ENCODE assay signal across 35 cellular contexts in genomic region chr2:142076319-142076718, GRCh38. TPM values are rescaled to one million over a fixed set of nuclear protein-coding genes. Genes with fewer than 3 reads are reported as not detected.
"Had no signal": no experiment of that assay in that cellular context is flagged by ENCODE, and none has a peak within 500 bp of the region (broad histone marks: within the 10 kb centered on the region; RNA-seq: fewer than 3 reads in every experiment).

No MANE protein-coding gene starts in this region.

- H3K9me3 Mint-ChIP-seq: activated CD4-positive, alpha-beta memory T cell treated with anti-CD3 and anti-CD28 coated beads, Interleukin-2, amount 10 ng/mL, durations not matched to agents 7 days and 5 days; activated CD4-positive, alpha-beta T cell treated with anti-CD3 and anti-CD28 coated beads, Interleukin-2, amount 10 ng/mL, durations not matched to agents 7 days and 5 days; T-helper 2 cell treated with Interferon-gamma antibody and Interleukin-4, amounts not matched to agents 5 μg/mL and 100 μg/mL, for 36 hours; WTC11 had no signal

- DNase-seq: activated CD4-positive, alpha-beta memory T cell treated with anti-CD3 and anti-CD28 coated beads, Interleukin-2, amount 10 ng/mL, durations not matched to agents 7 days and 5 days; activated CD4-positive, alpha-beta T cell treated with anti-CD3 and anti-CD28 coated beads for 1 hour; activated CD4-positive, alpha-beta T cell treated with anti-CD3 and anti-CD28 coated beads for 36 hours; activated CD4-positive, alpha-beta T cell treated with anti-CD3 and anti-CD28 coated beads for 48 hours; activated CD4-positive, alpha-beta T cell treated with anti-CD3 and anti-CD28 coated beads, Interleukin-2, amount 10 ng/mL, durations not matched to agents 7 days and 5 days; activated CD4-positive, alpha-beta T cell treated with anti-CD3 and anti-CD28 coated beads, Interleukin-2, amount 50 U/mL, for 48 hours; activated CD4-positive, CD25-positive, alpha-beta regulatory T cell; activated CD8-positive, alpha-beta memory T cell treated with anti-CD3 and anti-CD28 coated beads for 24 hours; activated CD8-positive, alpha-beta memory T cell treated with anti-CD3 and anti-CD28 coated beads, Interleukin-2, amount 10 ng/mL, durations not matched to agents 7 days and 5 days; activated CD8-positive, alpha-beta memory T cell treated with anti-CD3 and anti-CD28 coated beads, Interleukin-2, amount 50 U/mL, for 48 hours; activated CD8-positive, alpha-beta T cell treated with anti-CD3 and anti-CD28 coated beads, Interleukin-2, amount 10 ng/mL, durations not matched to agents 7 days and 5 days; activated effector memory CD4-positive, alpha-beta T cell treated with Interleukin-2 at 50 U/mL for 16 hours; activated gamma-delta T cell; activated naive CD4-positive, alpha-beta T cell treated with anti-CD3 and anti-CD28 coated beads, Interleukin-2, amount 50 U/mL, for 16 hours; activated naive CD4-positive, alpha-beta T cell treated with Interleukin-2 at 50 U/mL for 16 hours; activated naive CD8-positive, alpha-beta T cell treated with anti-CD3 and anti-CD28 coated beads for 36 hours; activated T-cell treated with anti-CD3 and anti-CD28 coated beads, Interleukin-2, amount 50 U/mL, for 24 hours; activated T-cell treated with anti-CD3 and anti-CD28 coated beads, Interleukin-2, amount 50 U/mL, for 48 hours; adrenal gland; amniotic stem cell; aorta; body of pancreas; brain microvascular endothelial cell; central memory CD4-positive, alpha-beta T cell; T-helper 2 cell; T-helper 9 cell; WERI-Rb-1 had no signal

- H3K27me3 Mint-ChIP-seq: activated CD4-positive, alpha-beta memory T cell treated with anti-CD3 and anti-CD28 coated beads, Interleukin-2, amount 10 ng/mL, durations not matched to agents 7 days and 5 days; activated CD4-positive, alpha-beta T cell treated with anti-CD3 and anti-CD28 coated beads for 36 hours; activated CD4-positive, alpha-beta T cell treated with anti-CD3 and anti-CD28 coated beads, Interleukin-2, amount 10 ng/mL, durations not matched to agents 7 days and 5 days; activated CD8-positive, alpha-beta memory T cell treated with anti-CD3 and anti-CD28 coated beads, Interleukin-2, amount 10 ng/mL, durations not matched to agents 7 days and 5 days; activated naive CD8-positive, alpha-beta T cell treated with anti-CD3 and anti-CD28 coated beads for 36 hours; activated T-cell treated with anti-CD3 and anti-CD28 coated beads, Interleukin-2, amount 50 U/mL, for 24 hours had no signal

- H3K36me3 Mint-ChIP-seq: activated CD8-positive, alpha-beta memory T cell treated with anti-CD3 and anti-CD28 coated beads, Interleukin-2, amount 10 ng/mL, durations not matched to agents 7 days and 5 days; activated naive CD4-positive, alpha-beta T cell treated with anti-CD3 and anti-CD28 coated beads, Interleukin-2, amount 50 U/mL, for 72 hours; activated naive CD8-positive, alpha-beta T cell treated with anti-CD3 and anti-CD28 coated beads for 36 hours; WTC11 had no signal

- H3K9me3 ChIP-seq: adrenal gland, body of pancreas, breast epithelium had no signal

- FAIRE-seq: astrocyte had no signal

- H3K4me3 Mint-ChIP-seq: activated CD4-positive, alpha-beta memory T cell treated with anti-CD3 and anti-CD28 coated beads, Interleukin-2, amount 10 ng/mL, durations not matched to agents 7 days and 5 days; activated CD4-positive, alpha-beta T cell treated with anti-CD3 and anti-CD28 coated beads for 36 hours; activated CD4-positive, alpha-beta T cell treated with anti-CD3 and anti-CD28 coated beads, Interleukin-2, amount 10 ng/mL, durations not matched to agents 7 days and 5 days; activated CD8-positive, alpha-beta memory T cell treated with anti-CD3 and anti-CD28 coated beads, Interleukin-2, amount 10 ng/mL, durations not matched to agents 7 days and 5 days; activated CD8-positive, alpha-beta T cell treated with anti-CD3 and anti-CD28 coated beads, Interleukin-2, amount 10 ng/mL, durations not matched to agents 7 days and 5 days; activated naive CD8-positive, alpha-beta T cell treated with anti-CD3 and anti-CD28 coated beads for 36 hours; activated T-cell treated with anti-CD3 and anti-CD28 coated beads, Interleukin-2, amount 50 U/mL, for 24 hours; T-helper 1 cell treated with Interleukin-12 subunit alpha and Interleukin-12 subunit beta and Interleukin-4 antibody, amounts not matched to agents 30 μg/mL and 1 μg/mL, for 36 hours; T-helper 2 cell treated with Interferon-gamma antibody and Interleukin-4, amounts not matched to agents 5 μg/mL and 100 μg/mL, for 36 hours; WTC11 had no signal

- H3K27ac ChIP-seq: adrenal gland, body of pancreas, brain microvascular endothelial cell, breast epithelium, WERI-Rb-1 had no signal

- H3K27ac Mint-ChIP-seq: activated CD4-positive, alpha-beta memory T cell treated with anti-CD3 and anti-CD28 coated beads, Interleukin-2, amount 10 ng/mL, durations not matched to agents 7 days and 5 days; activated CD4-positive, alpha-beta T cell treated with anti-CD3 and anti-CD28 coated beads for 36 hours; activated CD4-positive, alpha-beta T cell treated with anti-CD3 and anti-CD28 coated beads, Interleukin-2, amount 10 ng/mL, durations not matched to agents 7 days and 5 days; activated CD8-positive, alpha-beta memory T cell treated with anti-CD3 and anti-CD28 coated beads, Interleukin-2, amount 10 ng/mL, durations not matched to agents 7 days and 5 days; activated CD8-positive, alpha-beta T cell treated with anti-CD3 and anti-CD28 coated beads, Interleukin-2, amount 10 ng/mL, durations not matched to agents 7 days and 5 days; activated naive CD4-positive, alpha-beta T cell treated with anti-CD3 and anti-CD28 coated beads, Interleukin-2, amount 50 U/mL, for 72 hours; activated naive CD8-positive, alpha-beta T cell treated with anti-CD3 and anti-CD28 coated beads for 36 hours; activated T-cell treated with anti-CD3 and anti-CD28 coated beads, Interleukin-2, amount 50 U/mL, for 24 hours; activated T-helper 2 cell treated with anti-CD3 and anti-CD28 coated beads, Interferon-gamma antibody, Interleukin-2, Interleukin-4, amounts not matched to agents 10 μg/mL and 5 μg/mL and 100 μg/mL, durations not matched to agents 14 hours and 24 hours and 36 hours; T-helper 1 cell treated with Interleukin-12 subunit alpha and Interleukin-12 subunit beta and Interleukin-4 antibody, amounts not matched to agents 30 μg/mL and 1 μg/mL, for 36 hours; T-helper 2 cell treated with Interferon-gamma antibody and Interleukin-4, amounts not matched to agents 5 μg/mL and 100 μg/mL, for 36 hours; WTC11 had no signal

- H3K4me3 ChIP-seq: adrenal gland, body of pancreas, breast epithelium had no signal

- H3K4me1 Mint-ChIP-seq: activated CD4-positive, alpha-beta memory T cell treated with anti-CD3 and anti-CD28 coated beads, Interleukin-2, amount 10 ng/mL, durations not matched to agents 7 days and 5 days; activated CD4-positive, alpha-beta T cell treated with anti-CD3 and anti-CD28 coated beads for 36 hours; activated CD4-positive, alpha-beta T cell treated with anti-CD3 and anti-CD28 coated beads, Interleukin-2, amount 10 ng/mL, durations not matched to agents 7 days and 5 days; activated CD8-positive, alpha-beta memory T cell treated with anti-CD3 and anti-CD28 coated beads, Interleukin-2, amount 10 ng/mL, durations not matched to agents 7 days and 5 days; activated naive CD8-positive, alpha-beta T cell treated with anti-CD3 and anti-CD28 coated beads for 36 hours had no signal

- ATAC-seq: activated CD4-positive, alpha-beta T cell treated with anti-CD3 and anti-CD28 coated beads for 36 hours; activated CD4-positive, CD25-positive, alpha-beta regulatory T cell treated with anti-CD3 and anti-CD28 coated beads, Interleukin-2, amount 50 U/mL, for 24 hours; activated CD8-positive, alpha-beta memory T cell treated with anti-CD3 and anti-CD28 coated beads, Interleukin-2, amount 10 ng/mL, durations not matched to agents 7 days and 5 days; activated CD8-positive, alpha-beta T cell treated with anti-CD3 and anti-CD28 coated beads, Interleukin-2, amount 10 ng/mL, durations not matched to agents 7 days and 5 days; activated naive CD4-positive, alpha-beta T cell treated with anti-CD3 and anti-CD28 coated beads, Interleukin-2, amount 50 U/mL, for 72 hours; body of pancreas; WTC11 had no signal

- H3K36me3 ChIP-seq: adrenal gland, brain microvascular endothelial cell, breast epithelium, WERI-Rb-1 had no signal

RNA-seq across cellular contexts. Expression of gene LRP1B, which starts 54.5 kb away (rescaled TPM):
- total RNA-seq: activated CD4-positive, alpha-beta memory T cell treated with anti-CD3 and anti-CD28 coated beads, Interleukin-2, amount 10 ng/mL, durations not matched to agents 7 days and 5 days; activated CD4-positive, alpha-beta T cell treated with anti-CD3 and anti-CD28 coated beads for 36 hours; activated CD4-positive, alpha-beta T cell treated with anti-CD3 and anti-CD28 coated beads, Interleukin-2, amount 10 ng/mL, durations not matched to agents 7 days and 5 days; activated CD8-positive, alpha-beta memory T cell treated with anti-CD3 and anti-CD28 coated beads, Interleukin-2, amount 10 ng/mL, durations not matched to agents 7 days and 5 days; activated CD8-positive, alpha-beta T cell treated with anti-CD3 and anti-CD28 coated beads, Interleukin-2, amount 10 ng/mL, durations not matched to agents 7 days and 5 days; activated naive CD4-positive, alpha-beta T cell treated with anti-CD3 and anti-CD28 coated beads, Interleukin-2, amount 50 U/mL, for 72 hours; activated naive CD8-positive, alpha-beta T cell treated with anti-CD3 and anti-CD28 coated beads for 36 hours; activated T-helper 2 cell treated with anti-CD3 and anti-CD28 coated beads, Interferon-gamma antibody, Interleukin-2, Interleukin-4, amounts not matched to agents 10 μg/mL and 5 μg/mL and 100 μg/mL, durations not matched to agents 14 hours and 24 hours and 36 hours had no signal
